25 cellular contexts compared by ENCODE assay signal in genomic region chr13:91360246-91360751, GRCh38. TPM values are rescaled to one million over a fixed set of nuclear protein-coding genes. Genes with fewer than 3 reads are reported as not detected.
DNase-seq lines count a peak whose midpoint lies in the region; ATAC-seq, FAIRE-seq and TF ChIP-seq lines count a peak whose summit lies in the region.
"Had no signal": no experiment of that assay in that cellular context is flagged by ENCODE, and none has a peak within 500 bp of the region (broad histone marks: within the 10 kb centered on the region; RNA-seq: fewer than 3 reads in every experiment).

No MANE protein-coding gene starts in this region.

- TF ChIP-seq CTCF in NB4 (IDR thresholded peaks at IDR 0.05; ENCODE audit: low read depth, low read length): no peak
- TF ChIP-seq CTCF in kidney (IDR thresholded peaks at IDR 0.05; ENCODE audit: borderline replicate concordance, extremely low read depth, insufficient read depth): no peak

- no peaks in the 10 kb centered on the region for H3K9me3 Mint-ChIP-seq in activated T-cell treated with anti-CD3 and anti-CD28 coated beads, Interleukin-2, amount 50 U/mL, for 72 hours
- H3K9me3 Mint-ChIP-seq in activated T-cell treated with anti-CD3 and anti-CD28 coated beads, Interleukin-2, amount 50 U/mL, for 4 hours: no peaks in the 10 kb centered on the region
- no peaks in the 10 kb centered on the region for H3K9me3 Mint-ChIP-seq in activated CD8-positive, alpha-beta T cell treated with anti-CD3 and anti-CD28 coated beads, Interleukin-2, amount 10 ng/mL, durations not matched to agents 7 days and 5 days (ENCODE audit: insufficient read depth)
- no peaks in the 10 kb centered on the region for H3K9me3 Mint-ChIP-seq in stimulated activated naive B cell treated with anti-CD40 and anti-IgM and Interleukin-4, amounts not matched to agents 10 μg/mL and 1 μg/mL and 100 μg/mL, for 72 hours
- H3K9me3 Mint-ChIP-seq: activated naive CD4-positive, alpha-beta T cell treated with anti-CD3 and anti-CD28 coated beads, Interleukin-2, amount 50 U/mL, for 72 hours; activated T-helper 1 cell treated with anti-CD3 and anti-CD28 coated beads, Interleukin-12 subunit alpha, Interleukin-12 subunit beta, Interleukin-2, Interleukin-4 antibody, amounts not matched to agents 30 ng/mL and 10 ng/mL and 1 ng/mL, durations not matched to agents 14 hours and 24 hours and 36 hours; mesothelial cell of epicardium had no signal

- intact Hi-C loops in kidney (cut with DNase I): no loop called here

- POLR2A ChIA-PET in activated CD8-positive, alpha-beta T cell treated with anti-CD3 and anti-CD28 coated beads, Interleukin-2, amount 10 ng/mL, durations not matched to agents 7 days and 5 days (lab: Charles Lee): no interaction called here

- H3K27me3 Mint-ChIP-seq in activated T-cell treated with anti-CD3 and anti-CD28 coated beads, Interleukin-2, amount 50 U/mL, for 72 hours (ENCODE audit: low read depth): no peaks in the 10 kb centered on the region
- H3K27me3 Mint-ChIP-seq in activated T-cell treated with anti-CD3 and anti-CD28 coated beads, Interleukin-2, amount 50 U/mL, for 4 hours (ENCODE audit: low read depth): no peaks in the 10 kb centered on the region
- no peaks in the 10 kb centered on the region for H3K27me3 Mint-ChIP-seq in activated CD8-positive, alpha-beta T cell treated with anti-CD3 and anti-CD28 coated beads, Interleukin-2, amount 10 ng/mL, durations not matched to agents 7 days and 5 days (ENCODE audit: low read depth)
- no peaks in the 10 kb centered on the region for H3K27me3 Mint-ChIP-seq in stimulated activated naive B cell treated with anti-CD40 and anti-IgM and Interleukin-4, amounts not matched to agents 10 μg/mL and 1 μg/mL and 100 μg/mL, for 72 hours
- H3K27me3 Mint-ChIP-seq: naive thymus-derived CD4-positive, alpha-beta T cell had no signal

- no peak overlapping the region for H3K9ac ChIP-seq in kidney (ENCODE audit: low read length in 2 of 2)

- peak in 1 of 2 donors; percentile 12 for ATAC-seq in activated T-cell treated with anti-CD3 and anti-CD28 coated beads, Interleukin-2, amount 50 U/mL, for 72 hours (replicated peaks in 1 of 2)
- ATAC-seq in activated T-cell treated with anti-CD3 and anti-CD28 coated beads, Interleukin-2, amount 50 U/mL, for 4 hours: no peak
- ATAC-seq in activated CD8-positive, alpha-beta T cell treated with anti-CD3 and anti-CD28 coated beads, Interleukin-2, amount 10 ng/mL, durations not matched to agents 7 days and 5 days: no peak
- ATAC-seq in stimulated activated naive B cell treated with anti-CD40 and anti-IgM and Interleukin-4, amounts not matched to agents 10 μg/mL and 1 μg/mL and 100 μg/mL, for 72 hours (replicated peaks): no peak
- ATAC-seq: gastrocnemius medialis; naive thymus-derived CD4-positive, alpha-beta T cell had no signal

- no peak for DNase-seq in activated T-cell treated with anti-CD3 and anti-CD28 coated beads, Interleukin-2, amount 50 U/mL, for 72 hours
- no peak for DNase-seq in activated T-cell treated with anti-CD3 and anti-CD28 coated beads, Interleukin-2, amount 50 U/mL, for 4 hours
- DNase-seq in NB4 (ENCODE audit: low read depth) (no peak), EL (no peak), kidney (no peak)
- DNase-seq in activated CD8-positive, alpha-beta T cell treated with anti-CD3 and anti-CD28 coated beads, Interleukin-2, amount 10 ng/mL, durations not matched to agents 7 days and 5 days: no peak
- no peak for DNase-seq in stimulated activated naive B cell treated with anti-CD40 and anti-IgM and Interleukin-4, amounts not matched to agents 10 μg/mL and 1 μg/mL and 100 μg/mL, for 72 hours
- DNase-seq: activated CD8-positive, alpha-beta memory T cell treated with anti-CD3 and anti-CD28 coated beads for 24 hours; anterior cingulate cortex; esophagus squamous epithelium; gastrocnemius medialis; left ventricle myocardium inferior; MG63; naive thymus-derived CD4-positive, alpha-beta T cell; NCI-H146; retina; stimulated activated CD4-positive, alpha-beta T cell treated with anti-CD3 and anti-CD28 coated beads, Interleukin-2, amount 100 ng/mL, for 48 hours; stimulated activated naive CD4-positive, alpha-beta T cell treated with Interleukin-2 at 50 U/mL for 16 hours; T-helper 9 cell; tibial artery had no signal

- H3K4me1 ChIP-seq in kidney (ENCODE audit: control insufficient read depth in 1 of 2, insufficient read depth in 1 of 2, low read depth in 1 of 2, low read length in 2 of 2): no peaks in the 10 kb centered on the region
- H3K4me1 ChIP-seq: esophagus squamous epithelium, gastrocnemius medialis, left ventricle myocardium inferior had no signal

- H3K4me3 ChIP-seq in NB4 (ENCODE audit: low read depth, low read length) (no peak overlapping the region), kidney (ENCODE audit: low read length in 2 of 2) (no peak overlapping the region)
- H3K4me3 ChIP-seq: cardiac muscle cell, esophagus squamous epithelium, gastrocnemius medialis, hepatocyte, left ventricle myocardium inferior, MG63, tibial artery had no signal

- no peaks in the 10 kb centered on the region for H3K36me3 ChIP-seq in kidney (ENCODE audit: control insufficient read depth in 1 of 2, insufficient read depth in 2 of 2, low read length in 2 of 2)

- H3K27ac Mint-ChIP-seq in activated T-cell treated with anti-CD3 and anti-CD28 coated beads, Interleukin-2, amount 50 U/mL, for 72 hours: peak overlapping the region; percentile 72
- H3K27ac Mint-ChIP-seq in activated CD8-positive, alpha-beta T cell treated with anti-CD3 and anti-CD28 coated beads, Interleukin-2, amount 10 ng/mL, durations not matched to agents 7 days and 5 days: peak overlapping the region; percentile 24
- H3K27ac Mint-ChIP-seq in stimulated activated naive B cell treated with anti-CD40 and anti-IgM and Interleukin-4, amounts not matched to agents 10 μg/mL and 1 μg/mL and 100 μg/mL, for 72 hours: peak overlapping the region; percentile 0

- peak; percentile 14 for TF ChIP-seq POLR2A in NB4 (IDR thresholded peaks at IDR 0.05; ENCODE audit: extremely low read depth, insufficient read length)

- H3K27ac ChIP-seq in kidney (ENCODE audit: low read depth in 2 of 2, low read length in 2 of 2): no peak overlapping the region
- H3K27ac ChIP-seq: cardiac muscle cell, esophagus squamous epithelium, gastrocnemius medialis, hepatocyte, left ventricle myocardium inferior, tibial artery had no signal

- CTCF ChIA-PET in activated CD8-positive, alpha-beta T cell treated with anti-CD3 and anti-CD28 coated beads, Interleukin-2, amount 10 ng/mL, durations not matched to agents 7 days and 5 days (lab: Charles Lee): interaction anchor here (1.1 to 2.4 kb wide), 2 partner anchors 12 to 15 kb away, joined by 3 to 11 read pairs; no protein-coding TSS in a partner anchor

- peaks cover 2 to 22% of the 10 kb centered on the region in 2 donors for H3K36me3 Mint-ChIP-seq in activated T-cell treated with anti-CD3 and anti-CD28 coated beads, Interleukin-2, amount 50 U/mL, for 72 hours (ENCODE audit: insufficient read depth in 2 of 2)
- H3K36me3 Mint-ChIP-seq in activated T-cell treated with anti-CD3 and anti-CD28 coated beads, Interleukin-2, amount 50 U/mL, for 4 hours (ENCODE audit: insufficient read depth): peaks cover 27% of the 10 kb centered on the region
- peaks cover 28% of the 10 kb centered on the region for H3K36me3 Mint-ChIP-seq in activated CD8-positive, alpha-beta T cell treated with anti-CD3 and anti-CD28 coated beads, Interleukin-2, amount 10 ng/mL, durations not matched to agents 7 days and 5 days (ENCODE audit: low read depth)
- peaks cover 21 to 32% of the 10 kb centered on the region in 2 donors for H3K36me3 Mint-ChIP-seq in stimulated activated naive B cell treated with anti-CD40 and anti-IgM and Interleukin-4, amounts not matched to agents 10 μg/mL and 1 μg/mL and 100 μg/mL, for 72 hours

- no peak overlapping the region for H3K4me3 Mint-ChIP-seq in activated T-cell treated with anti-CD3 and anti-CD28 coated beads, Interleukin-2, amount 50 U/mL, for 72 hours
- H3K4me3 Mint-ChIP-seq in activated T-cell treated with anti-CD3 and anti-CD28 coated beads, Interleukin-2, amount 50 U/mL, for 4 hours: no peak overlapping the region
- H3K4me3 Mint-ChIP-seq in activated CD8-positive, alpha-beta T cell treated with anti-CD3 and anti-CD28 coated beads, Interleukin-2, amount 10 ng/mL, durations not matched to agents 7 days and 5 days: no peak overlapping the region
- H3K4me3 Mint-ChIP-seq in stimulated activated naive B cell treated with anti-CD40 and anti-IgM and Interleukin-4, amounts not matched to agents 10 μg/mL and 1 μg/mL and 100 μg/mL, for 72 hours: no peak overlapping the region
- H3K4me3 Mint-ChIP-seq: activated T-helper 1 cell treated with anti-CD3 and anti-CD28 coated beads, Interleukin-12 subunit alpha, Interleukin-12 subunit beta, Interleukin-2, Interleukin-4 antibody, amounts not matched to agents 30 ng/mL and 10 ng/mL and 1 ng/mL, durations not matched to agents 14 hours and 24 hours and 36 hours; mesothelial cell of epicardium; naive thymus-derived CD4-positive, alpha-beta T cell had no signal

- FAIRE-seq in kidney (lab: Jason Lieb, UNC): no peak

- H3K9me3 ChIP-seq in kidney (ENCODE audit: control insufficient read depth in 1 of 2, low read length in 2 of 2): no peaks in the 10 kb centered on the region
- H3K9me3 ChIP-seq: esophagus squamous epithelium, gastrocnemius medialis, left ventricle myocardium inferior, MG63, tibial artery had no signal

- H3K4me1 Mint-ChIP-seq in activated T-cell treated with anti-CD3 and anti-CD28 coated beads, Interleukin-2, amount 50 U/mL, for 72 hours (ENCODE audit: low read depth): peaks cover 5% of the 10 kb centered on the region
- peaks cover 16% of the 10 kb centered on the region for H3K4me1 Mint-ChIP-seq in activated T-cell treated with anti-CD3 and anti-CD28 coated beads, Interleukin-2, amount 50 U/mL, for 4 hours (ENCODE audit: low read depth)
- no peaks in the 10 kb centered on the region for H3K4me1 Mint-ChIP-seq in activated CD8-positive, alpha-beta T cell treated with anti-CD3 and anti-CD28 coated beads, Interleukin-2, amount 10 ng/mL, durations not matched to agents 7 days and 5 days (ENCODE audit: low read depth)
- H3K4me1 Mint-ChIP-seq in stimulated activated naive B cell treated with anti-CD40 and anti-IgM and Interleukin-4, amounts not matched to agents 10 μg/mL and 1 μg/mL and 100 μg/mL, for 72 hours: peaks cover 11 to 22% of the 10 kb centered on the region in 2 donors

RNA-seq across cellular contexts. Expression of gene MIR17HG, which starts 12.8 kb away (rescaled TPM):
- 10 to 100 TPM; 15.7 to 17.9 TPM for total RNA-seq in activated T-cell treated with anti-CD3 and anti-CD28 coated beads, Interleukin-2, amount 50 U/mL, for 72 hours
- 10 to 100 TPM; 33.9 to 35.6 (median 34.6) TPM for total RNA-seq in activated T-cell treated with anti-CD3 and anti-CD28 coated beads, Interleukin-2, amount 50 U/mL, for 4 hours
- total RNA-seq in activated CD8-positive, alpha-beta T cell treated with anti-CD3 and anti-CD28 coated beads, Interleukin-2, amount 10 ng/mL, durations not matched to agents 7 days and 5 days: 1 to 10 TPM; 8.1 to 9.9 TPM
- 5.7 TPM for total RNA-seq in kidney
- polyA plus RNA-seq in kidney (ENCODE audit: insufficient read depth, low read depth, low replicate concordance): 1.2 TPM

RNA-seq across cellular contexts. Expression of gene GPC5, which starts 38.1 kb away (rescaled TPM):
- under 1 TPM in 1 of 2 donors, not detected in 1; 0.14 TPM for total RNA-seq in activated T-cell treated with anti-CD3 and anti-CD28 coated beads, Interleukin-2, amount 50 U/mL, for 72 hours
- total RNA-seq in activated T-cell treated with anti-CD3 and anti-CD28 coated beads, Interleukin-2, amount 50 U/mL, for 4 hours: under 1 TPM in 2 of 3 donors, not detected in 1; 0.13 to 0.16 TPM
- not detected for total RNA-seq in activated CD8-positive, alpha-beta T cell treated with anti-CD3 and anti-CD28 coated beads, Interleukin-2, amount 10 ng/mL, durations not matched to agents 7 days and 5 days
- 0.47 TPM for total RNA-seq in kidney
- polyA plus RNA-seq in kidney (ENCODE audit: insufficient read depth, low read depth, low replicate concordance): 6.8 TPM
- total RNA-seq: activated T-helper 1 cell treated with anti-CD3 and anti-CD28 coated beads, Interleukin-12 subunit alpha, Interleukin-12 subunit beta, Interleukin-2, Interleukin-4 antibody, amounts not matched to agents 30 ng/mL and 10 ng/mL and 1 ng/mL, durations not matched to agents 14 hours and 24 hours and 36 hours; esophagus squamous epithelium; gastrocnemius medialis had no signal
- polyA plus RNA-seq: naive thymus-derived CD4-positive, alpha-beta T cell had no signal

Comparison
In these comparisons a context has a peak if more than half of its experiments do, and no peak if none do; other contexts are left out.
1. H3K27ac Mint-ChIP-seq: peak in every context shown above with its lines; median percentile 72 in activated T-cell treated with anti-CD3 and anti-CD28 coated beads, Interleukin-2, amount 50 U/mL, for 72 hours; 24 in activated CD8-positive, alpha-beta T cell treated with anti-CD3 and anti-CD28 coated beads, Interleukin-2, amount 10 ng/mL, durations not matched to agents 7 days and 5 days; 0 in stimulated activated naive B cell treated with anti-CD40 and anti-IgM and Interleukin-4, amounts not matched to agents 10 μg/mL and 1 μg/mL and 100 μg/mL, for 72 hours.